Comparison of ENCODE assay signal across 7 cellular contexts in genomic region chr17:72119963-72120877, GRCh38. TPM values are rescaled to one million over a fixed set of nuclear protein-coding genes. Genes with fewer than 3 reads are reported as not detected.
DNase-seq lines count a peak whose midpoint lies in the region; FAIRE-seq and TF ChIP-seq lines count a peak whose summit lies in the region.

No MANE protein-coding gene starts in this region.

- no peak for TF ChIP-seq POLR2A in testis (IDR thresholded peaks at IDR 0.05)

- peaks cover 30% of the 10 kb centered on the region for H3K79me2 ChIP-seq in keratinocyte (ENCODE audit: control insufficient read depth, insufficient read depth, low read length)

- 2 to 4% methylated on average over 17 to 65 of the region's 65 CpGs for WGBS in testis, 2 donors

- peak overlapping the region; percentile 87 for H3K4me3 ChIP-seq in brain microvascular endothelial cell (ENCODE audit: low read depth, low read length)
- H3K4me3 ChIP-seq in keratinocyte (ENCODE audit: control insufficient read depth in 2 of 3, extremely low read depth in 1 of 3, insufficient read depth in 2 of 3, low read depth in 1 of 3, low read length in 3 of 3): peak overlapping the region; percentile 77 to 91 (median 80)
- peak overlapping the region; percentile 64 to 81 for H3K4me3 ChIP-seq in testis

- dilution Hi-C loops in keratinocyte (cut with MboI; ENCODE audit: extremely low pct_ligation_motif_present, low sequenced_read_pairs): no loop called here

- peaks cover 29% of the 10 kb centered on the region for H4K20me1 ChIP-seq in keratinocyte (ENCODE audit: control insufficient read depth, extremely low read depth, insufficient read depth, low read length)

- H3K27ac ChIP-seq in brain microvascular endothelial cell (peak overlapping the region; percentile 44), keratinocyte (ENCODE audit: control insufficient read depth, insufficient read depth, low read length) (peak overlapping the region; percentile 83), testis (peak overlapping the region in 1 of 2 donors; percentile 67)

- H3K9me3 ChIP-seq in keratinocyte (ENCODE audit: control insufficient read depth, low read depth, low read length) (no peaks in the 10 kb centered on the region), testis (no peaks in the 10 kb centered on the region)

- FAIRE-seq in keratinocyte (lab: Jason Lieb, UNC): no peak

- H3K36me3 ChIP-seq in brain microvascular endothelial cell (replicated peaks): peaks cover 16% of the 10 kb centered on the region
- peaks cover 6 to 18% of the 10 kb centered on the region in 2 experiments for H3K36me3 ChIP-seq in keratinocyte (ENCODE audit: control insufficient read depth in 2 of 2, extremely low read depth in 1 of 2, insufficient read depth in 2 of 2, low read length in 2 of 2)
- no peaks in the 10 kb centered on the region for H3K36me3 ChIP-seq in testis (ENCODE audit: low read depth, missing control alignments)

- H3K4me2 ChIP-seq in keratinocyte (ENCODE audit: control insufficient read depth, extremely low read depth, insufficient read depth, low read depth, low read length): peak overlapping the region; percentile 98

- H2AFZ ChIP-seq in keratinocyte (ENCODE audit: control insufficient read depth, low read length): peak overlapping the region; percentile 83

- TF ChIP-seq CTCF in GM13977 (IDR thresholded peaks at IDR 0.05; ENCODE audit: extremely low read depth, insufficient read depth, missing control alignments): no peak
- no peak for TF ChIP-seq CTCF in brain microvascular endothelial cell (IDR thresholded peaks at IDR 0.05; ENCODE audit: low read depth, low read length, missing control alignments)
- no peak for TF ChIP-seq CTCF in keratinocyte (optimal IDR thresholded peaks at IDR 0.05 in 1 of 3, IDR thresholded peaks at IDR 0.05 in 1 of 3, conservative IDR thresholded peaks at IDR 0.05 in 1 of 3; ENCODE audit: extremely low read depth in 1 of 3, insufficient read depth in 2 of 3, low read length in 3 of 3)
- TF ChIP-seq CTCF in testis (IDR thresholded peaks at IDR 0.05): no peak

- intact Hi-C loops in testis (cut with DNase I; ENCODE audit: low total_unique reads): loop anchor here (10.0 kb wide), 1 partner anchor 645 kb away; no protein-coding TSS in a partner anchor

- H3K9ac ChIP-seq in keratinocyte (ENCODE audit: control insufficient read depth, extremely low read depth, insufficient read depth, low read length): peak overlapping the region; percentile 84

- H3K9me1 ChIP-seq in keratinocyte (ENCODE audit: control insufficient read depth, extremely low read depth, insufficient read depth, low read length): peaks cover 4% of the 10 kb centered on the region

- in situ Hi-C loops in GM13977 (cut with MboI; ENCODE audit: low pct_unique_long_range_greater_than_20kb, low sequenced_read_pairs, unreplicated experiment) (loop anchor here (25.0 kb wide), 1 partner anchor 417 kb away; no protein-coding TSS in a partner anchor), brain microvascular endothelial cell (cut with HindIII; ENCODE audit: low pct_ligation_motif_present, low sequenced_read_pairs) (no loop called here)

- H3K4me1 ChIP-seq in keratinocyte (ENCODE audit: control insufficient read depth, extremely low read depth, insufficient read depth, low read length): peaks cover 45% of the 10 kb centered on the region
- H3K4me1 ChIP-seq in testis: peaks cover 10% of the 10 kb centered on the region

- peak; percentile 39 for DNase-seq in GM13977 (ENCODE audit: low spot score)
- DNase-seq in NCI-H1105 (lab: John Stamatoyannopoulos, UW): peak; percentile 39
- DNase-seq in brain microvascular endothelial cell: peak; percentile 77
- no peak for DNase-seq in keratinocyte (ENCODE audit: low read depth, low spot score)
- DNase-seq in testis: peak; percentile 47
- DNase-seq in epidermal melanocyte (ENCODE audit: insufficient read length, low spot score): no peak
- no peak for DNase-seq in SKM-1 treated with dmso at 0.1 percent for 144 hours (lab: John Stamatoyannopoulos, UW; ENCODE audit: unreplicated experiment)

- H3K27me3 ChIP-seq in brain microvascular endothelial cell (replicated peaks) (peaks cover 28% of the 10 kb centered on the region), keratinocyte (ENCODE audit: control insufficient read depth, extremely low read depth, insufficient read depth, low read length) (peaks cover 19% of the 10 kb centered on the region), testis (no peaks in the 10 kb centered on the region)

RNA-seq across cellular contexts. Expression of gene SOX9, which starts 0.6 kb away (rescaled TPM):
- 9.2 to 47.3 TPM (median 15.8 TPM) in 3 replicates for polyA plus RNA-seq in keratinocyte
- polyA plus RNA-seq in keratinocyte (2011; ENCODE audit: low read depth): 32.8 TPM
- 16.7 and 18.7 TPM in 2 replicates for polyA plus RNA-seq in keratinocyte (2011; cell fraction: cytosol; rRNA removed)
- polyA plus RNA-seq in keratinocyte (2011; cell fraction: nucleus; rRNA removed): 45.0 and 49.8 TPM in 2 replicates
- polyA plus RNA-seq in keratinocyte (2012; ENCODE audit: low replicate concordance): 53.1 and 101 TPM in 2 replicates
- polyA minus RNA-seq in keratinocyte: 7.0 to 54.7 TPM (median 14.0 TPM) in 3 replicates
- 57.7 TPM for polyA minus RNA-seq in keratinocyte (2011; cell fraction: cytosol; rRNA and poly(A)+ RNA removed)
- polyA minus RNA-seq in keratinocyte (2011; cell fraction: nucleus; rRNA and poly(A)+ RNA removed): 63.2 and 68.6 TPM in 2 replicates
- 100 to 1,000 TPM; 166 to 240 TPM for total RNA-seq in testis
- 80.0 TPM for polyA plus RNA-seq in testis (ENCODE audit: insufficient read depth, low read depth, low replicate concordance)

Comparison
In these comparisons a context has a peak if more than half of its experiments do, and no peak if none do; other contexts are left out.
1. DNase-seq: peak in GM13977 (single experiment), NCI-H1105 (single experiment), brain microvascular endothelial cell (single experiment) and testis (single experiment); none in keratinocyte (single experiment), epidermal melanocyte (single experiment) and SKM-1 treated with dmso at 0.1 percent for 144 hours (single experiment).
2. Peak in every context shown above with its lines, with median percentiles within 50 percentile points of each other: H3K4me3 ChIP-seq.